ENCODE assay signal across 12 cellular contexts in the genomic region with DNA sequence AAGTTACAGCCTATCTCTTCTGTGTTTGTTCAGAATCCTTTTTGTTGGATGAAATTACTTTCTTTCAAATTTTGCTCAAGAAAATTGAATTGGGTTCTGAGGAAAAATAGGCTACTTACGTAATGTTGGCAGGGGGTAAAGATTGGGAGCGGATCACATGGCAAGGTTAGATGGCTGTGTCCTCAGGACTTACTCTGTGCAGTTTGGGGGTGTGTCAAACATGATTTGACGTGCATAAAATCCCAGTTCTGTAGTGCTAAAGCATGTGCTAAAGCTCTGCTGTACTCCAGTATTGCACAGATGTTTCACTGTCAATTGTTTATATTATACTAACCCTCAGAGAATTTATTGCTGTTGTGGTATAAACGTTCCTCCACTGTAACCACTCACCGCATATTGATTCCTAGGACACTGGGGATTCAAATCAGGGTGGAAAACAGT. TPM values are rescaled to one million over a fixed set of nuclear protein-coding genes. Genes with fewer than 3 reads are reported as not detected.
DNase-seq lines count a peak whose midpoint lies in the region; ATAC-seq and TF ChIP-seq lines count a peak whose summit lies in the region.
"Had no signal": no experiment of that assay in that cellular context is flagged by ENCODE, and none has a peak within 500 bp of the region (broad histone marks: within the 10 kb centered on the region; RNA-seq: fewer than 3 reads in every experiment).

No MANE protein-coding gene starts in this region.

- no peak for TF ChIP-seq RAD21 in IMR-90 (IDR thresholded peaks at IDR 0.05; ENCODE audit: low read length)

- H2BK20ac ChIP-seq in IMR-90 (ENCODE audit: low read depth, low read length) = no peak overlapping the region

- H3K27ac ChIP-seq in IMR-90 (ENCODE audit: insufficient read depth, low read length) (no peak overlapping the region), mucosa of rectum (ENCODE audit: low read depth in 2 of 2, low read length in 2 of 2) (peak overlapping the region; percentile 10 to 88)

- H3K4me1 ChIP-seq in IMR-90 (ENCODE audit: control insufficient read depth, insufficient read depth, low read length) (peaks cover 40% of the 10 kb centered on the region), mucosa of rectum (ENCODE audit: control insufficient read depth in 2 of 2, insufficient read depth in 2 of 2, low read length in 2 of 2) (peaks cover 20 to 21% of the 10 kb centered on the region in 2 donors)

- H3K9me1 ChIP-seq in IMR-90 (ENCODE audit: insufficient read depth, low read length) = peaks cover 28% of the 10 kb centered on the region

- CTCF ChIA-PET in IMR-90 (lab: Yijun Ruan, JAX) = interaction anchor here (1.0 to 2.3 kb wide), 3 partner anchors 30 to 49 kb away, joined by 3 to 10 read pairs (median 3); no protein-coding TSS in a partner anchor

- H3K27me3 ChIP-seq in IMR-90 (ENCODE audit: control insufficient read depth, insufficient read depth, low read length) (no peaks in the 10 kb centered on the region), mucosa of rectum (ENCODE audit: control insufficient read depth in 2 of 2, insufficient read depth in 2 of 2, low read length in 2 of 2) (no peaks in the 10 kb centered on the region)

- H3K36me3 ChIP-seq in IMR-90 (ENCODE audit: control insufficient read depth, insufficient read depth, low read length) (peaks cover 10% of the 10 kb centered on the region; the same call in 1 of the 2 replicates), mucosa of rectum (ENCODE audit: control insufficient read depth in 2 of 2, insufficient read depth in 2 of 2, low read length in 2 of 2) (no peaks in the 10 kb centered on the region)

- no peak overlapping the region for H4K8ac ChIP-seq in IMR-90 (ENCODE audit: low read depth in 2 of 2, low read length in 2 of 2)

- BruUV-seq in IMR-90 (replicated peaks; lab: Mats Ljungman, UMichigan) = no TSS peak

- peaks cover 20 to 60% of the 10 kb centered on the region in 2 experiments for H3K79me1 ChIP-seq in IMR-90 (ENCODE audit: low read depth in 1 of 2, low read length in 2 of 2)

- peak overlapping the region; percentile 33; the same call in 1 of the 2 replicates for H2BK120ac ChIP-seq in IMR-90 (ENCODE audit: low read depth, low read length)

- peak overlapping the region; percentile 16 for H2BK5ac ChIP-seq in IMR-90 (ENCODE audit: low read depth, low read length, poor library complexity, severe bottlenecking)

- no peak overlapping the region for H4K91ac ChIP-seq in IMR-90 (ENCODE audit: insufficient read depth, low read depth, low read length)

- H3K9ac ChIP-seq in IMR-90 (ENCODE audit: low read depth, low read length) = peak overlapping the region; percentile 58; the same call in 1 of the 2 replicates
- no peak overlapping the region for H3K9ac ChIP-seq in mucosa of rectum (ENCODE audit: low read depth in 1 of 2, low read length in 2 of 2)

- POLR2A ChIA-PET in IMR-90 (lab: Charles Lee; ENCODE audit: unreplicated experiment) = interaction anchor here (3.8 kb wide), 1 partner anchor 48 kb away, joined by 40 read pairs; no protein-coding TSS in a partner anchor

- DNase-seq in AG09309 (ENCODE audit: low read depth) = peak; percentile 75
- peak; percentile 93 for DNase-seq in IMR-90
- peak; percentile 59 to 67 for DNase-seq in cardiac fibroblast (ENCODE audit: low read depth in 2 of 2)
- no peak for DNase-seq in hippocampal formation (lab: John Stamatoyannopoulos, UW)
- no peak for DNase-seq in NCI-H2196 treated with DMSO at 0.1 percent for 48 hours (lab: John Stamatoyannopoulos, UW; ENCODE audit: unreplicated experiment)
- DNase-seq in Right ventricle myocardium superior = no peak
- DNase-seq: activated naive CD4-positive, alpha-beta T cell treated with Interleukin-2 at 50 U/mL for 16 hours; head of caudate nucleus; NCI-H1105; occipital lobe had no signal

- H4K5ac ChIP-seq in IMR-90 (ENCODE audit: low read depth, low read length) = no peak overlapping the region

- TF ChIP-seq CTCF in AG09309 (IDR thresholded peaks at IDR 0.05; ENCODE audit: control insufficient read depth, insufficient read depth, low read depth, low read length, missing control alignments) = no peak
- TF ChIP-seq CTCF in IMR-90 (conservative IDR thresholded peaks at IDR 0.05; ENCODE audit: low read depth, low read length) = no peak
- TF ChIP-seq CTCF in cardiac fibroblast (IDR thresholded peaks at IDR 0.05; ENCODE audit: low read depth, low read length) = no peak

- H3K18ac ChIP-seq in IMR-90 (ENCODE audit: low read depth, low read length) = peak overlapping the region; percentile 36; the same call in 1 of the 2 replicates

- H3K4ac ChIP-seq in IMR-90 (ENCODE audit: low read depth, low read length) = peak overlapping the region; percentile 82

- intact Hi-C loops in IMR-90 (cut with micrococcal nuclease) = loop anchor here (5.0 to 10.0 kb wide), 2 partner anchors 190 to 222 kb away; a partner anchor contains a TSS
- intact Hi-C loops in Right ventricle myocardium superior (cut with DNase I) = no loop called here

- no peak overlapping the region for H3K14ac ChIP-seq in IMR-90 (replicated peaks; ENCODE audit: low read depth, low read length)

- H3K4me2 ChIP-seq in IMR-90 (ENCODE audit: low read depth, low read length) = peak overlapping the region; percentile 97

- no CpG with 5 or more reads among the region's 5 CpGs for WGBS in IMR-90 (ENCODE audit: extremely low coverage in 2 of 2, insufficient read length in 1 of 2), 2 experiments

- H3K4me3 ChIP-seq in AG09309 (ENCODE audit: control insufficient read depth, low read depth, low read length) (peak overlapping the region; percentile 83), IMR-90 (ENCODE audit: insufficient read depth, low read depth, low read length) (peak overlapping the region; percentile 97; the same call in 1 of the 2 replicates), cardiac fibroblast (replicated peaks in 1 of 2; ENCODE audit: low read depth in 2 of 2, low read length in 2 of 2) (peak overlapping the region in 1 of 2 donors; percentile 82), mucosa of rectum (ENCODE audit: low read length in 2 of 2) (peak overlapping the region; percentile 37 to 81)

- H2AFZ ChIP-seq in IMR-90 (replicated peaks; ENCODE audit: low read length, poor library complexity) = no peak overlapping the region

- H3K56ac ChIP-seq in IMR-90 (ENCODE audit: extremely low read depth, insufficient read depth, low read length) = no peak overlapping the region

- no peak overlapping the region for H3K23ac ChIP-seq in IMR-90 (ENCODE audit: low read depth, low read length)

- peak; percentile 12 for ATAC-seq in IMR-90 (ENCODE audit: low read depth)
- ATAC-seq in HG03520 (IDR thresholded peaks at IDR 0.05; ENCODE audit: unreplicated experiment) = no peak
- ATAC-seq in Right ventricle myocardium superior (ENCODE audit: poor library complexity) = no peak

- no peak overlapping the region for H2AK9ac ChIP-seq in IMR-90 (replicated peaks; ENCODE audit: low read depth, low read length, poor library complexity)

- H3K9me3 ChIP-seq in IMR-90 (ENCODE audit: control insufficient read depth, insufficient read depth, low read length) = no peaks in the 10 kb centered on the region
- no peaks in the 10 kb centered on the region for H3K9me3 ChIP-seq in mucosa of rectum (ENCODE audit: control insufficient read depth in 2 of 2, low read length in 2 of 2)

- in situ Hi-C loops in IMR-90 (cut with MboI; ENCODE audit: low sequenced_read_pairs) = loop anchor here (10.0 kb wide), 1 partner anchor 222 kb away; no protein-coding TSS in a partner anchor

- peak; percentile 68; the same call in 1 of the 2 replicates for TF ChIP-seq POLR2A in IMR-90 (IDR thresholded peaks at IDR 0.05; ENCODE audit: low read depth, low read length)

- no peak overlapping the region for H2BK15ac ChIP-seq in IMR-90 (ENCODE audit: low read depth, low read length)

- peaks cover 47% of the 10 kb centered on the region for H4K20me1 ChIP-seq in IMR-90 (ENCODE audit: insufficient read depth, low read length)

- dilution Hi-C loops in IMR-90 (cut with HindIII; ENCODE audit: low sequenced_read_pairs, unreplicated experiment) = no loop called here

- no peak overlapping the region for H2AK5ac ChIP-seq in IMR-90 (ENCODE audit: low read depth, low read length)

TF ChIP-seq in IMR-90, 13 proteins besides CTCF, POLR2A, EP300 and RAD21 (continues in another document):
- TF ChIP-seq SMC3 (IDR thresholded peaks at IDR 0.05; ENCODE audit: low read depth, low read length) = no peak; the same call in 1 of the 2 replicates
- TF ChIP-seq, protein P1, sequence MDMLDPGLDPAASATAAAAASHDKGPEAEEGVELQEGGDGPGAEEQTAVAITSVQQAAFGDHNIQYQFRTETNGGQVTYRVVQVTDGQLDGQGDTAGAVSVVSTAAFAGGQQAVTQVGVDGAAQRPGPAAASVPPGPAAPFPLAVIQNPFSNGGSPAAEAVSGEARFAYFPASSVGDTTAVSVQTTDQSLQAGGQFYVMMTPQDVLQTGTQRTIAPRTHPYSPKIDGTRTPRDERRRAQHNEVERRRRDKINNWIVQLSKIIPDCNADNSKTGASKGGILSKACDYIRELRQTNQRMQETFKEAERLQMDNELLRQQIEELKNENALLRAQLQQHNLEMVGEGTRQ (IDR thresholded peaks at IDR 0.05; ENCODE audit: low read depth, low read length) = peak; percentile 46; the same call in 1 of the 2 replicates
- TF ChIP-seq RCOR1 (IDR thresholded peaks at IDR 0.05; ENCODE audit: insufficient replicate concordance, low read length) = no peak
- TF ChIP-seq BHLHE40 (IDR thresholded peaks at IDR 0.05; ENCODE audit: low read depth, low read length) = peak; percentile 79
- TF ChIP-seq RFX5 (IDR thresholded peaks at IDR 0.05; ENCODE audit: low read depth, low read length) = no peak
- peak; percentile 95 for TF ChIP-seq MXI1 (IDR thresholded peaks at IDR 0.05; ENCODE audit: borderline replicate concordance, low read depth, low read length)
- no peak for TF ChIP-seq MAZ (IDR thresholded peaks at IDR 0.05; ENCODE audit: borderline replicate concordance, low read depth, low read length)
- peak; percentile 68; the same call in 1 of the 2 replicates for TF ChIP-seq CEBPB (IDR thresholded peaks at IDR 0.05; ENCODE audit: low read depth, low read length)
- TF ChIP-seq CHD1 (IDR thresholded peaks at IDR 0.05; ENCODE audit: low read depth, low read length) = no peak
- TF ChIP-seq NFE2L2 (IDR thresholded peaks at IDR 0.05; ENCODE audit: low read depth, low read length) = no peak
- no peak for TF ChIP-seq MAFK (IDR thresholded peaks at IDR 0.05; ENCODE audit: low read depth, low read length)
- TF ChIP-seq FOS (IDR thresholded peaks at IDR 0.05; ENCODE audit: low read depth, low read length) = no peak

RNA-seq across cellular contexts. Expression of a gene that starts 2.6 kb away (rescaled TPM):
- total RNA-seq in IMR-90 (2012; rRNA removed) (280 and 281 TPM in 2 replicates), Right ventricle myocardium superior (4.2 TPM)
- polyA plus RNA-seq in IMR-90 (2012; rRNA removed) = 153 and 178 TPM in 2 replicates
- 55.3 and 126 TPM in 2 replicates for polyA plus RNA-seq in IMR-90 (2012; cell fraction: cytosol; rRNA removed)
- polyA plus RNA-seq in IMR-90 (2012; cell fraction: nucleus; rRNA removed; ENCODE audit: low replicate concordance) = 66.2 and 102 TPM in 2 replicates

Comparison
In these comparisons a context has a peak if more than half of its experiments do, and no peak if none do; other contexts are left out.
1. DNase-seq: peak in AG09309 (single experiment), IMR-90 (single experiment) and cardiac fibroblast (2 of 2); none in hippocampal formation (0 of 2), NCI-H2196 treated with DMSO at 0.1 percent for 48 hours (single experiment) and Right ventricle myocardium superior (single experiment).
2. RNA of a gene that starts 2.6 kb away (total RNA-seq): 280 to 281 TPM in IMR-90; 4.2 TPM in Right ventricle myocardium superior (single experiment); every median in the first group is over 10 times any median in the second.